In genomic region chr16:75624921-75625334, GRCh38 we compare ENCODE assay signal across 1 cellular context.
TF ChIP-seq lines count a peak whose summit lies in the region.

No MANE protein-coding gene starts in this region.

TF ChIP-seq in HEK293, 187 proteins besides CTCF, POLR2A, EP300 and RAD21 (continued from another document and continues in another):
- no peak for TF ChIP-seq ZNF114 (tag by site-specific recombination; IDR thresholded peaks at IDR 0.05)
- TF ChIP-seq, protein P1, sequence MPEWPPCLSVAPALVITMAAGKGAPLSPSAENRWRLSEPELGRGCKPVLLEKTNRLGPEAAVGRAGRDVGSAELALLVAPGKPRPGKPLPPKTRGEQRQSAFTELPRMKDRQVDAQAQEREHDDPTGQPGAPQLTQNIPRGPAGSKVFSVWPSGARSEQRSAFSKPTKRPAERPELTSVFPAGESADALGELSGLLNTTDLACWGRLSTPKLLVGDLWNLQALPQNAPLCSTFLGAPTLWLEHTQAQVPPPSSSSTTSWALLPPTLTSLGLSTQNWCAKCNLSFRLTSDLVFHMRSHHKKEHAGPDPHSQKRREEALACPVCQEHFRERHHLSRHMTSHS (tag by site-specific recombination; IDR thresholded peaks at IDR 0.05), result no peak
- no peak for TF ChIP-seq PBX3 (CRISPR knock-in tag; IDR thresholded peaks at IDR 0.05)
- TF ChIP-seq, protein P2, sequence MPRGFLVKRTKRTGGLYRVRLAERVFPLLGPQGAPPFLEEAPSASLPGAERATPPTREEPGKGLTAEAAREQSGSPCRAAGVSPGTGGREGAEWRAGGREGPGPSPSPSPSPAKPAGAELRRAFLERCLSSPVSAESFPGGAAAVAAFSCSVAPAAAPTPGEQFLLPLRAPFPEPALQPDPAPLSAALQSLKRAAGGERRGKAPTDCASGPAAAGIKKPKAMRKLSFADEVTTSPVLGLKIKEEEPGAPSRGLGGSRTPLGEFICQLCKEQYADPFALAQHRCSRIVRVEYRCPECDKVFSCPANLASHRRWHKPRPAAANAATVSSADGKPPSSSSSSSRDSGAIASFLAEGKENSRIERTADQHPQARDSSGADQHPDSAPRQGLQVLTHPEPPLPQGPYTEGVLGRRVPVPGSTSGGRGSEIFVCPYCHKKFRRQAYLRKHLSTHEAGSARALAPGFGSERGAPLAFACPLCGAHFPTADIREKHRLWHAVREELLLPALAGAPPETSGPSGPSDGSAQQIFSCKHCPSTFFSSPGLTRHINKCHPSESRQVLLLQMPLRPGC (tag by site-specific recombination; IDR thresholded peaks at IDR 0.05), result peak; percentile 65; the same call in 1 of the 2 replicates
- TF ChIP-seq TSHZ1 (tag by site-specific recombination; IDR thresholded peaks at IDR 0.05; ENCODE audit: borderline replicate concordance), result peak; percentile 72; the same call in 1 of the 2 replicates
- TF ChIP-seq ZNF660 (tag by site-specific recombination; IDR thresholded peaks at IDR 0.05), result 0 out of 2 replicates have a peak, but pooled peaks have one; percentile 23
- TF ChIP-seq ZNF624 (tag by site-specific recombination; IDR thresholded peaks at IDR 0.05), result no peak
- TF ChIP-seq, protein P3, sequence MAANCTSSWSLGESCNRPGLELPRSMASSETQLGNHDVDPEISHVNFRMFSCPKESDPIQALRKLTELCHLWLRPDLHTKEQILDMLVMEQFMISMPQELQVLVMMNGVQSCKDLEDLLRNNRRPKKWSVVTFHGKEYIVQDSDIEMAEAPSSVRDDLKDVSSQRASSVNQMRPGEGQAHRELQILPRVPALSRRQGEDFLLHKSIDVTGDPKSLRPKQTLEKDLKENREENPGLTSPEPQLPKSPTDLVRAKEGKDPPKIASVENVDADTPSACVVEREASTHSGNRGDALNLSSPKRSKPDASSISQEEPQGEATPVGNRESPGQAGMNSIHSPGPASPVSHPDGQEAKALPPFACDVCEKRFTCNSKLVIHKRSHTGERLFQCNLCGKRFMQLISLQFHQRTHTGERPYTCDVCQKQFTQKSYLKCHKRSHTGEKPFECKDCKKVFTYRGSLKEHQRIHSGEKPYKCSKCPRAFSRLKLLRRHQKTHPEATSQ (tag by site-specific recombination; IDR thresholded peaks at IDR 0.05), result no peak
- peak; percentile 62; the same call in 1 of the 2 replicates for TF ChIP-seq MZF1 (tag by site-specific recombination; IDR thresholded peaks at IDR 0.05; ENCODE audit: borderline replicate concordance)
- TF ChIP-seq ZNF211 (tag by site-specific recombination; IDR thresholded peaks at IDR 0.05; ENCODE audit: low read depth), result no peak
- TF ChIP-seq, protein P4, sequence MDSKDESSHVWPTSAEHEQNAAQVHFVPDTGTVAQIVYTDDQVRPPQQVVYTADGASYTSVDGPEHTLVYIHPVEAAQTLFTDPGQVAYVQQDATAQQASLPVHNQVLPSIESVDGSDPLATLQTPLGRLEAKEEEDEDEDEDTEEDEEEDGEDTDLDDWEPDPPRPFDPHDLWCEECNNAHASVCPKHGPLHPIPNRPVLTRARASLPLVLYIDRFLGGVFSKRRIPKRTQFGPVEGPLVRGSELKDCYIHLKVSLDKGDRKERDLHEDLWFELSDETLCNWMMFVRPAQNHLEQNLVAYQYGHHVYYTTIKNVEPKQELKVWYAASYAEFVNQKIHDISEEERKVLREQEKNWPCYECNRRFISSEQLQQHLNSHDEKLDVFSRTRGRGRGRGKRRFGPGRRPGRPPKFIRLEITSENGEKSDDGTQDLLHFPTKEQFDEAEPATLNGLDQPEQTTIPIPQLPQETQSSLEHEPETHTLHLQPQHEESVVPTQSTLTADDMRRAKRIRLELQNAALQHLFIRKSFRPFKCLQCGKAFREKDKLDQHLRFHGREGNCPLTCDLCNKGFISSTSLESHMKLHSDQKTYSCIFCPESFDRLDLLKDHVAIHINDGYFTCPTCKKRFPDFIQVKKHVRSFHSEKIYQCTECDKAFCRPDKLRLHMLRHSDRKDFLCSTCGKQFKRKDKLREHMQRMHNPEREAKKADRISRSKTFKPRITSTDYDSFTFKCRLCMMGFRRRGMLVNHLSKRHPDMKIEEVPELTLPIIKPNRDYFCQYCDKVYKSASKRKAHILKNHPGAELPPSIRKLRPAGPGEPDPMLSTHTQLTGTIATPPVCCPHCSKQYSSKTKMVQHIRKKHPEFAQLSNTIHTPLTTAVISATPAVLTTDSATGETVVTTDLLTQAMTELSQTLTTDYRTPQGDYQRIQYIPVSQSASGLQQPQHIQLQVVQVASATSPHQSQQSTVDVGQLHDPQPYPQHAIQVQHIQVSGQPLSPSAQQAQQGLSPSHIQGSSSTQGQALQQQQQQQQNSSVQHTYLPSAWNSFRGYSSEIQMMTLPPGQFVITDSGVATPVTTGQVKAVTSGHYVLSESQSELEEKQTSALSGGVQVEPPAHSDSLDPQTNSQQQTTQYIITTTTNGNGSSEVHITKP (tag by site-specific recombination; IDR thresholded peaks at IDR 0.05), result peak; percentile 86
- TF ChIP-seq ZNF776 (tag by site-specific recombination; IDR thresholded peaks at IDR 0.05; ENCODE audit: borderline replicate concordance), result no peak
- 0 out of 2 replicates have a peak, but pooled peaks have one; percentile 26 for TF ChIP-seq KLF17 (tag by site-specific recombination; IDR thresholded peaks at IDR 0.05)
- TF ChIP-seq, protein P5, sequence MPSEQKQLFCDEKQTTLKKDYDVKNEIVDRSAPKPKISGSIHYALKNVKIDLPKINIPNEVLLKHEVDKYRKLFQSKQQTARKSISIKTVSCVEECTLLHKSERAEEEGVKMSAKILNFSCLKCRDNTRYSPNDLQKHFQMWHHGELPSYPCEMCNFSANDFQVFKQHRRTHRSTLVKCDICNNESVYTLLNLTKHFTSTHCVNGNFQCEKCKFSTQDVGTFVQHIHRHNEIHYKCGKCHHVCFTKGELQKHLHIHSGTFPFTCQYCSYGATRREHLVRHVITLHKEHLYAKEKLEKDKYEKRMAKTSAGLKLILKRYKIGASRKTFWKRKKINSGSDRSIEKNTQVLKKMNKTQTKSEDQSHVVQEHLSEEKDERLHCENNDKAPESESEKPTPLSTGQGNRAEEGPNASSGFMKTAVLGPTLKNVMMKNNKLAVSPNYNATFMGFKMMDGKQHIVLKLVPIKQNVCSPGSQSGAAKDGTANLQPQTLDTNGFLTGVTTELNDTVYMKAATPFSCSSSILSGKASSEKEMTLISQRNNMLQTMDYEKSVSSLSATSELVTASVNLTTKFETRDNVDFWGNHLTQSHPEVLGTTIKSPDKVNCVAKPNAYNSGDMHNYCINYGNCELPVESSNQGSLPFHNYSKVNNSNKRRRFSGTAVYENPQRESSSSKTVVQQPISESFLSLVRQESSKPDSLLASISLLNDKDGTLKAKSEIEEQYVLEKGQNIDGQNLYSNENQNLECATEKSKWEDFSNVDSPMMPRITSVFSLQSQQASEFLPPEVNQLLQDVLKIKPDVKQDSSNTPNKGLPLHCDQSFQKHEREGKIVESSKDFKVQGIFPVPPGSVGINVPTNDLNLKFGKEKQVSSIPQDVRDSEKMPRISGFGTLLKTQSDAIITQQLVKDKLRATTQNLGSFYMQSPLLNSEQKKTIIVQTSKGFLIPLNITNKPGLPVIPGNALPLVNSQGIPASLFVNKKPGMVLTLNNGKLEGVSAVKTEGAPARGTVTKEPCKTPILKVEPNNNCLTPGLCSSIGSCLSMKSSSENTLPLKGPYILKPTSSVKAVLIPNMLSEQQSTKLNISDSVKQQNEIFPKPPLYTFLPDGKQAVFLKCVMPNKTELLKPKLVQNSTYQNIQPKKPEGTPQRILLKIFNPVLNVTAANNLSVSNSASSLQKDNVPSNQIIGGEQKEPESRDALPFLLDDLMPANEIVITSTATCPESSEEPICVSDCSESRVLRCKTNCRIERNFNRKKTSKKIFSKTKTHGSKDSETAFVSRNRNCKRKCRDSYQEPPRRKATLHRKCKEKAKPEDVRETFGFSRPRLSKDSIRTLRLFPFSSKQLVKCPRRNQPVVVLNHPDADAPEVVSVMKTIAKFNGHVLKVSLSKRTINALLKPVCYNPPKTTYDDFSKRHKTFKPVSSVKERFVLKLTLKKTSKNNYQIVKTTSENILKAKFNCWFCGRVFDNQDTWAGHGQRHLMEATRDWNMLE (tag by site-specific recombination; conservative IDR thresholded peaks at IDR 0.05; ENCODE audit: low read depth), result 0 out of 2 replicates have a peak, but pooled peaks have one; percentile 23
- TF ChIP-seq ZNF768 (tag by site-specific recombination; IDR thresholded peaks at IDR 0.05), result no peak
- TF ChIP-seq ZNF692 (tag by site-specific recombination; IDR thresholded peaks at IDR 0.05), result peak; percentile 56; the same call in 1 of the 2 replicates
- no peak for TF ChIP-seq ZNF214 (tag by site-specific recombination; IDR thresholded peaks at IDR 0.05; ENCODE audit: borderline replicate concordance)
- TF ChIP-seq, protein P6, sequence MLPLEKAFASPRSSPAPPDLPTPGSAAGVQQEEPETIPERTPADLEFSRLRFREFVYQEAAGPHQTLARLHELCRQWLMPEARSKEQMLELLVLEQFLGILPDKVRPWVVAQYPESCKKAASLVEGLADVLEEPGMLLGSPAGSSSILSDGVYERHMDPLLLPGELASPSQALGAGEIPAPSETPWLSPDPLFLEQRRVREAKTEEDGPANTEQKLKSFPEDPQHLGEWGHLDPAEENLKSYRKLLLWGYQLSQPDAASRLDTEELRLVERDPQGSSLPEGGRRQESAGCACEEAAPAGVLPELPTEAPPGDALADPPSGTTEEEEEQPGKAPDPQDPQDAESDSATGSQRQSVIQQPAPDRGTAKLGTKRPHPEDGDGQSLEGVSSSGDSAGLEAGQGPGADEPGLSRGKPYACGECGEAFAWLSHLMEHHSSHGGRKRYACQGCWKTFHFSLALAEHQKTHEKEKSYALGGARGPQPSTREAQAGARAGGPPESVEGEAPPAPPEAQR (tag by site-specific recombination; IDR thresholded peaks at IDR 0.05), result 0 out of 2 replicates have a peak, but pooled peaks have one; percentile 7
- no peak for TF ChIP-seq ZNF148 (tag by site-specific recombination; IDR thresholded peaks at IDR 0.05; ENCODE audit: borderline replicate concordance)
- 0 out of 2 replicates have a peak, but pooled peaks have one; percentile 29 for TF ChIP-seq TCF7L2 (IDR thresholded peaks at IDR 0.05; ENCODE audit: borderline replicate concordance, low read depth, low read length)
- TF ChIP-seq ZNF266 (tag by site-specific recombination; IDR thresholded peaks at IDR 0.05; ENCODE audit: low read depth), result no peak
